ENCODE assay signal across 9 cellular contexts in genomic region chr12:9634177-9634803, GRCh38. TPM values are rescaled to one million over a fixed set of nuclear protein-coding genes. Genes with fewer than 3 reads are reported as not detected.
DNase-seq lines count a peak whose midpoint lies in the region; ATAC-seq and TF ChIP-seq lines count a peak whose summit lies in the region.
"Had no signal": no experiment of that assay in that cellular context is flagged by ENCODE, and none has a peak within 500 bp of the region (broad histone marks: within the 10 kb centered on the region; RNA-seq: fewer than 3 reads in every experiment).

No MANE protein-coding gene starts in this region.

- DNase-seq in AG20443 (ENCODE audit: low spot score) (peak; percentile 35), NCI-H345 (lab: John Stamatoyannopoulos, UW) (peak; percentile 16), epithelial cell of esophagus (ENCODE audit: low read depth) (peak; percentile 68), omental fat pad (ENCODE audit: low spot score) (peak; percentile 54), 8988T (no peak)
- peak; percentile 86 for DNase-seq in activated CD8-positive, alpha-beta memory T cell treated with anti-CD3 and anti-CD28 coated beads for 24 hours

- peak; percentile 74 for TF ChIP-seq CTCF in epithelial cell of esophagus (IDR thresholded peaks at IDR 0.05; ENCODE audit: insufficient read depth, low read depth, low read length, missing control alignments)
- TF ChIP-seq CTCF in omental fat pad (IDR thresholded peaks at IDR 0.05): no peak

- H3K4me3 ChIP-seq in epithelial cell of esophagus (ENCODE audit: low read length): no peak overlapping the region
- H3K4me3 ChIP-seq: skin epidermis had no signal

- ATAC-seq in GM21367 (IDR thresholded peaks at IDR 0.05; ENCODE audit: unreplicated experiment) (peak; percentile 58), omental fat pad (ENCODE audit: low FRiP score) (peak; percentile 51), HG02884 (IDR thresholded peaks at IDR 0.05; ENCODE audit: unreplicated experiment) (no peak)

RNA-seq across cellular contexts. Expression of gene KLRB1, which starts 26.6 kb away (rescaled TPM):
- total RNA-seq in omental fat pad: 1 to 10 TPM; 1.1 to 3.5 (median 2.3) TPM

RNA-seq across cellular contexts. Expression of gene CLEC2D, which starts 35.2 kb away (rescaled TPM):
- 10 to 100 TPM; 10.4 to 20.5 (median 14.8) TPM for total RNA-seq in omental fat pad
